ENCODE assay signal across 11 cellular contexts in genomic region chr11:14308897-14309387, GRCh38. TPM values are rescaled to one million over a fixed set of nuclear protein-coding genes. Genes with fewer than 3 reads are reported as not detected.
DNase-seq lines count a peak whose midpoint lies in the region; ATAC-seq, FAIRE-seq and TF ChIP-seq lines count a peak whose summit lies in the region.
"Had no signal": no experiment of that assay in that cellular context is flagged by ENCODE, and none has a peak within 500 bp of the region (broad histone marks: within the 10 kb centered on the region; RNA-seq: fewer than 3 reads in every experiment).

No MANE protein-coding gene starts in this region.

- H3K9me3 ChIP-seq in RWPE2 (ENCODE audit: severe bottlenecking) (no peaks in the 10 kb centered on the region), heart right ventricle (no peaks in the 10 kb centered on the region)
- H3K9me3 ChIP-seq: body of pancreas had no signal

- WGBS in heart right ventricle, 2 donors: 93 to 100% methylated on average over 1 of the region's 1 CpG

- H3K4me1 ChIP-seq in RWPE2 (ENCODE audit: insufficient read depth, poor library complexity, severe bottlenecking): peaks cover 28% of the 10 kb centered on the region
- H3K4me1 ChIP-seq in heart right ventricle: peaks cover 0 to 66% (median 28%) of the 10 kb centered on the region in 9 donors

- POLR2A ChIA-PET in activated CD4-positive, alpha-beta memory T cell treated with anti-CD3 and anti-CD28 coated beads, Interleukin-2, amount 10 ng/mL, durations not matched to agents 7 days and 5 days (lab: Charles Lee): interaction anchor here (1.3 kb wide), 1 partner anchor 30 kb away, joined by 3 read pairs; no protein-coding TSS in a partner anchor

- H3K4me1 Mint-ChIP-seq in activated T-cell treated with anti-CD3 and anti-CD28 coated beads, Interleukin-2, amount 50 U/mL, for 72 hours (ENCODE audit: low read depth): peaks cover 27% of the 10 kb centered on the region
- peaks cover 22% of the 10 kb centered on the region for H3K4me1 Mint-ChIP-seq in activated T-cell treated with anti-CD3 and anti-CD28 coated beads, Interleukin-2, amount 50 U/mL, for 24 hours (ENCODE audit: low read depth)
- peaks cover 28% of the 10 kb centered on the region for H3K4me1 Mint-ChIP-seq in stimulated activated naive CD8-positive, alpha-beta T cell treated with anti-CD3 and anti-CD28 coated beads, Interleukin-15, amount 100 ng/mL, for 72 hours
- peaks cover 26% of the 10 kb centered on the region for H3K4me1 Mint-ChIP-seq in activated CD4-positive, alpha-beta memory T cell treated with anti-CD3 and anti-CD28 coated beads, Interleukin-2, amount 10 ng/mL, durations not matched to agents 7 days and 5 days

- H3K4me3 Mint-ChIP-seq in activated T-cell treated with anti-CD3 and anti-CD28 coated beads, Interleukin-2, amount 50 U/mL, for 72 hours: no peak overlapping the region
- H3K4me3 Mint-ChIP-seq in activated T-cell treated with anti-CD3 and anti-CD28 coated beads, Interleukin-2, amount 50 U/mL, for 24 hours: no peak overlapping the region
- no peak overlapping the region for H3K4me3 Mint-ChIP-seq in stimulated activated naive CD8-positive, alpha-beta T cell treated with anti-CD3 and anti-CD28 coated beads, Interleukin-15, amount 100 ng/mL, for 72 hours
- no peak overlapping the region for H3K4me3 Mint-ChIP-seq in activated CD4-positive, alpha-beta memory T cell treated with anti-CD3 and anti-CD28 coated beads, Interleukin-2, amount 10 ng/mL, durations not matched to agents 7 days and 5 days

- H3K4me3 ChIP-seq in RWPE2 (ENCODE audit: severe bottlenecking) (no peak overlapping the region), heart right ventricle (no peak overlapping the region)
- H3K4me3 ChIP-seq: body of pancreas had no signal

- ATAC-seq in activated T-cell treated with anti-CD3 and anti-CD28 coated beads, Interleukin-2, amount 50 U/mL, for 72 hours (replicated peaks in 1 of 2): peak; percentile 11 to 13
- ATAC-seq in HG02852 (IDR thresholded peaks at IDR 0.05; ENCODE audit: unreplicated experiment) (peak; percentile 38), RWPE2 (ENCODE audit: low read depth) (no peak), heart right ventricle (no peak)
- peak; percentile 79 for ATAC-seq in stimulated activated naive CD8-positive, alpha-beta T cell treated with anti-CD3 and anti-CD28 coated beads, Interleukin-15, amount 100 ng/mL, for 72 hours

- H3K27ac Mint-ChIP-seq in activated T-cell treated with anti-CD3 and anti-CD28 coated beads, Interleukin-2, amount 50 U/mL, for 72 hours: no peak overlapping the region
- H3K27ac Mint-ChIP-seq in activated T-cell treated with anti-CD3 and anti-CD28 coated beads, Interleukin-2, amount 50 U/mL, for 24 hours: no peak overlapping the region
- no peak overlapping the region for H3K27ac Mint-ChIP-seq in stimulated activated naive CD8-positive, alpha-beta T cell treated with anti-CD3 and anti-CD28 coated beads, Interleukin-15, amount 100 ng/mL, for 72 hours
- no peak overlapping the region for H3K27ac Mint-ChIP-seq in activated CD4-positive, alpha-beta memory T cell treated with anti-CD3 and anti-CD28 coated beads, Interleukin-2, amount 10 ng/mL, durations not matched to agents 7 days and 5 days
- H3K27ac Mint-ChIP-seq: IgD-negative memory B cell had no signal

- H3K27me3 ChIP-seq in RWPE2 (ENCODE audit: insufficient read depth, poor library complexity, severe bottlenecking) (no peaks in the 10 kb centered on the region), heart right ventricle (no peaks in the 10 kb centered on the region)
- H3K27me3 ChIP-seq: body of pancreas had no signal

- no peak for FAIRE-seq in GM12892 (lab: Jason Lieb, UNC)

- no peak for TF ChIP-seq POLR2A in GM12892 (IDR thresholded peaks at IDR 0.05; ENCODE audit: low read depth, low read length)

- H3K27ac ChIP-seq in RWPE2 (ENCODE audit: poor library complexity, severe bottlenecking) (peak overlapping the region; percentile 31), heart right ventricle (no peak overlapping the region)
- H3K27ac ChIP-seq: body of pancreas had no signal

- no peaks in the 10 kb centered on the region for H3K36me3 Mint-ChIP-seq in activated T-cell treated with anti-CD3 and anti-CD28 coated beads, Interleukin-2, amount 50 U/mL, for 72 hours (ENCODE audit: insufficient read depth in 2 of 2)
- no peaks in the 10 kb centered on the region for H3K36me3 Mint-ChIP-seq in activated T-cell treated with anti-CD3 and anti-CD28 coated beads, Interleukin-2, amount 50 U/mL, for 24 hours (ENCODE audit: low read depth)
- no peaks in the 10 kb centered on the region for H3K36me3 Mint-ChIP-seq in activated CD4-positive, alpha-beta memory T cell treated with anti-CD3 and anti-CD28 coated beads, Interleukin-2, amount 10 ng/mL, durations not matched to agents 7 days and 5 days (ENCODE audit: low read depth)
- H3K36me3 Mint-ChIP-seq: IgD-negative memory B cell had no signal

- intact Hi-C loops in heart right ventricle (cut with DNase I): loop anchor here in 2 of 10 donors (10.0 kb wide), 2 partner anchors 46 to 146 kb away; partner anchors contain the start of gene RRAS2 (in 1 of the 2)

- H3K36me3 ChIP-seq in RWPE2 (ENCODE audit: low read depth) (no peaks in the 10 kb centered on the region), heart right ventricle (no peaks in the 10 kb centered on the region)

- CTCF ChIA-PET in activated CD4-positive, alpha-beta memory T cell treated with anti-CD3 and anti-CD28 coated beads, Interleukin-2, amount 10 ng/mL, durations not matched to agents 7 days and 5 days (lab: Charles Lee): interaction anchor here (0.7 to 2.6 kb wide), 26 partner anchors 9 to 352 kb away, joined by 3 to 42 read pairs (median 4); no protein-coding TSS in a partner anchor

- H3K27me3 Mint-ChIP-seq in activated T-cell treated with anti-CD3 and anti-CD28 coated beads, Interleukin-2, amount 50 U/mL, for 72 hours (ENCODE audit: low read depth): no peaks in the 10 kb centered on the region
- no peaks in the 10 kb centered on the region for H3K27me3 Mint-ChIP-seq in activated T-cell treated with anti-CD3 and anti-CD28 coated beads, Interleukin-2, amount 50 U/mL, for 24 hours
- no peaks in the 10 kb centered on the region for H3K27me3 Mint-ChIP-seq in stimulated activated naive CD8-positive, alpha-beta T cell treated with anti-CD3 and anti-CD28 coated beads, Interleukin-15, amount 100 ng/mL, for 72 hours
- no peaks in the 10 kb centered on the region for H3K27me3 Mint-ChIP-seq in activated CD4-positive, alpha-beta memory T cell treated with anti-CD3 and anti-CD28 coated beads, Interleukin-2, amount 10 ng/mL, durations not matched to agents 7 days and 5 days
- H3K27me3 Mint-ChIP-seq: IgD-negative memory B cell had no signal

- DNase-seq in activated T-cell treated with anti-CD3 and anti-CD28 coated beads, Interleukin-2, amount 50 U/mL, for 72 hours: no peak
- no peak for DNase-seq in activated T-cell treated with anti-CD3 and anti-CD28 coated beads, Interleukin-2, amount 50 U/mL, for 24 hours
- DNase-seq in RWPE2 (ENCODE audit: low spot score) (no peak), heart right ventricle (no peak), GM12892 (ENCODE audit: insufficient read length) (no peak)
- DNase-seq in stimulated activated naive CD8-positive, alpha-beta T cell treated with anti-CD3 and anti-CD28 coated beads, Interleukin-15, amount 100 ng/mL, for 72 hours: no peak
- no peak for DNase-seq in activated CD4-positive, alpha-beta memory T cell treated with anti-CD3 and anti-CD28 coated beads, Interleukin-2, amount 10 ng/mL, durations not matched to agents 7 days and 5 days
- DNase-seq: nucleus accumbens had no signal

- H3K9me3 Mint-ChIP-seq in activated T-cell treated with anti-CD3 and anti-CD28 coated beads, Interleukin-2, amount 50 U/mL, for 72 hours: no peaks in the 10 kb centered on the region
- no peaks in the 10 kb centered on the region for H3K9me3 Mint-ChIP-seq in activated T-cell treated with anti-CD3 and anti-CD28 coated beads, Interleukin-2, amount 50 U/mL, for 24 hours
- H3K9me3 Mint-ChIP-seq in stimulated activated naive CD8-positive, alpha-beta T cell treated with anti-CD3 and anti-CD28 coated beads, Interleukin-15, amount 100 ng/mL, for 72 hours: no peaks in the 10 kb centered on the region
- no peaks in the 10 kb centered on the region for H3K9me3 Mint-ChIP-seq in activated CD4-positive, alpha-beta memory T cell treated with anti-CD3 and anti-CD28 coated beads, Interleukin-2, amount 10 ng/mL, durations not matched to agents 7 days and 5 days
- H3K9me3 Mint-ChIP-seq: IgD-negative memory B cell had no signal

- TF ChIP-seq CTCF in RWPE2 (IDR thresholded peaks at IDR 0.05; ENCODE audit: poor library complexity, severe bottlenecking) (peak; percentile 44), heart right ventricle (IDR thresholded peaks at IDR 0.05) (peak in 1 of 9 donors; percentile 4)

RNA-seq across cellular contexts. Expression of gene RRAS2, which starts 50.0 kb away (rescaled TPM):
- 10 to 100 TPM; 59.2 to 64.2 TPM for total RNA-seq in activated T-cell treated with anti-CD3 and anti-CD28 coated beads, Interleukin-2, amount 50 U/mL, for 72 hours
- 100 to 1,000 TPM in 1 of 10 donors, 10 to 100 TPM in 9; 21.8 to 142 (median 52.9) TPM for total RNA-seq in heart right ventricle
- polyA plus RNA-seq in heart right ventricle: 10 to 100 TPM; 20.8 to 26.0 TPM
- 38.0 TPM for polyA plus RNA-seq in GM12892 (2012; ENCODE audit: missing spikeins)
- total RNA-seq in activated CD4-positive, alpha-beta memory T cell treated with anti-CD3 and anti-CD28 coated beads, Interleukin-2, amount 10 ng/mL, durations not matched to agents 7 days and 5 days: 10 to 100 TPM; 55.7 to 58.5 TPM

Comparison
In these comparisons a context has a peak if more than half of its experiments do, and no peak if none do; other contexts are left out.
1. ATAC-seq: peak in activated T-cell treated with anti-CD3 and anti-CD28 coated beads, Interleukin-2, amount 50 U/mL, for 72 hours (2 of 2), HG02852 (single experiment) and stimulated activated naive CD8-positive, alpha-beta T cell treated with anti-CD3 and anti-CD28 coated beads, Interleukin-15, amount 100 ng/mL, for 72 hours (single experiment); none in RWPE2 (single experiment) and heart right ventricle (0 of 8).